12 cellular contexts compared by ENCODE assay signal in genomic region chr4:183362916-183363542, GRCh38. TPM values are rescaled to one million over a fixed set of nuclear protein-coding genes. Genes with fewer than 3 reads are reported as not detected.
DNase-seq lines count a peak whose midpoint lies in the region; ATAC-seq and TF ChIP-seq lines count a peak whose summit lies in the region.
"Had no signal": no experiment of that assay in that cellular context is flagged by ENCODE, and none has a peak within 500 bp of the region (broad histone marks: within the 10 kb centered on the region; RNA-seq: fewer than 3 reads in every experiment).

No MANE protein-coding gene starts in this region.

- in situ Hi-C loops in GM23248 (cut with MboI), result no loop called here

- no peak overlapping the region for H3K4me3 ChIP-seq in GM23248
- no peak overlapping the region for H3K4me3 ChIP-seq in epithelial cell of proximal tubule (ENCODE audit: low read depth, low read length)

- WGBS in GM23248 (ENCODE audit: low coverage in 1 of 2, low lambda C conversion rate in 2 of 2, missing lambda C conversion rate in 2 of 2), 2 experiments, result 66 to 67% methylated on average over 15 of the region's 15 CpGs

- no peaks in the 10 kb centered on the region for H3K79me2 ChIP-seq in GM23248 (ENCODE audit: insufficient read depth)

- no peaks in the 10 kb centered on the region for H3K9me3 ChIP-seq in GM23248 (ENCODE audit: low read depth)

- TF ChIP-seq CTCF in epithelial cell of proximal tubule (conservative IDR thresholded peaks at IDR 0.05; ENCODE audit: low read depth, low read length), result peak; percentile 49

- no peaks in the 10 kb centered on the region for H3K9me2 ChIP-seq in GM23248 (ENCODE audit: insufficient read depth)

- DNase-seq in GM23248 (peak; percentile 64), RKO (ENCODE audit: low spot score) (peak; percentile 34), epithelial cell of proximal tubule (ENCODE audit: low read depth) (no peak), renal cortical epithelial cell (ENCODE audit: low read depth) (peak; percentile 26), NCI-H446 (lab: John Stamatoyannopoulos, UW) (no peak), NCI-H187 (lab: John Stamatoyannopoulos, UW) (no peak)
- DNase-seq: activated CD8-positive, alpha-beta memory T cell treated with anti-CD3 and anti-CD28 coated beads, Interleukin-2, amount 50 U/mL, for 48 hours; activated naive CD8-positive, alpha-beta T cell treated with anti-CD3 and anti-CD28 coated beads, Interleukin-2, amount 50 U/mL, for 24 hours; effector CD4-positive, alpha-beta T cell; right cardiac atrium had no signal

- ATAC-seq in HG03442 (IDR thresholded peaks at IDR 0.05; ENCODE audit: unreplicated experiment), result no peak
- ATAC-seq: activated naive CD8-positive, alpha-beta T cell treated with anti-CD3 and anti-CD28 coated beads, Interleukin-2, amount 50 U/mL, for 24 hours; Panc1; right cardiac atrium had no signal

- no peak overlapping the region for H2AFZ ChIP-seq in GM23248

- H3K4me1 ChIP-seq in GM23248 (ENCODE audit: insufficient read depth), result peaks cover 15% of the 10 kb centered on the region

- H3K27me3 ChIP-seq in GM23248 (replicated peaks; ENCODE audit: insufficient read depth), result no peaks in the 10 kb centered on the region

- H3K36me3 ChIP-seq in GM23248 (ENCODE audit: low read depth), result no peaks in the 10 kb centered on the region

- no peak overlapping the region for H3K27ac ChIP-seq in GM23248

- no peaks in the 10 kb centered on the region for H4K20me1 ChIP-seq in GM23248 (ENCODE audit: insufficient read depth)

- peaks cover 17% of the 10 kb centered on the region for H3F3A ChIP-seq in GM23248 (ENCODE audit: insufficient read depth)

- no peak overlapping the region for H3K9ac ChIP-seq in GM23248

- no peak overlapping the region for H3K4me2 ChIP-seq in GM23248 (ENCODE audit: unreplicated experiment)

RNA-seq across cellular contexts. Expression of gene CLDN24, which starts 40.8 kb away (rescaled TPM):
- total RNA-seq in GM23248 (2014; rRNA removed; shearing (Covaris generic)), result 0.51 TPM in 1 of 2 replicates, not detected in the other
- polyA plus RNA-seq in GM23248 (2016; fragmentation: Nextera tagmentation; extraction: Ambion mirVana), result not detected in 2 replicates
- total RNA-seq in epithelial cell of proximal tubule (not detected in 2 replicates), renal cortical epithelial cell (not detected in 2 replicates)
- total RNA-seq: right cardiac atrium had no signal
- polyA plus RNA-seq: right cardiac atrium had no signal

RNA-seq across cellular contexts. Expression of gene CLDN22, which starts 43.0 kb away (rescaled TPM):
- not detected in 2 replicates for total RNA-seq in GM23248 (2014; rRNA removed; shearing (Covaris generic))
- polyA plus RNA-seq in GM23248 (2016; fragmentation: Nextera tagmentation; extraction: Ambion mirVana), result not detected in 2 replicates
- total RNA-seq in epithelial cell of proximal tubule (not detected in 2 replicates), renal cortical epithelial cell (not detected in 2 replicates)
- total RNA-seq: right cardiac atrium had no signal

Comparison
In these comparisons a context has a peak if more than half of its experiments do, and no peak if none do; other contexts are left out.
1. DNase-seq: peak in GM23248 (single experiment), RKO (single experiment) and renal cortical epithelial cell (single experiment); none in epithelial cell of proximal tubule (single experiment), NCI-H446 (0 of 2) and NCI-H187 (0 of 2).